ENCODE assay signal across 2 cellular contexts in the genomic region with DNA sequence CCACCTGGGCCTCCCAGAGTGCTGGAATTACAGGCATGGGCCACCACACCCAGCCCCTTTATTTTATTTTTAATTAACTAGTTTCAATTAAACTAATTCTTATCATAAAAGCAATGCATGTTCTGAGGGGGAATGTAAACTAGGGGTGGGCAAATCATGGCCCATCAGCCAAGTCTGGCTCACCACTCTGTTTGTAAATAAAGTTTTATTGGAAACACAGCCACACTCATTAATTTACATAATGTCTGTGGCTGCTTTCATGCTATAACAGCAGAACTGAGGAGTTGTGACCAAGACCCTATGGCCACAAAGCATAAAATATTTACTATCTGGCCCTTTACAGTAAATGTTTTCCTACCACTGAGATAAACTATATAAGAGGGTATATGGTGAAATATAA.
TF ChIP-seq lines count a peak whose summit lies in the region.

No MANE protein-coding gene starts in this region.

TF ChIP-seq in GM12878, 131 proteins besides CTCF, POLR2A, EP300 and RAD21:
- TF ChIP-seq ZBTB40 (IDR thresholded peaks at IDR 0.05; ENCODE audit: borderline replicate concordance) (peak; percentile 41), NR2C2 (IDR thresholded peaks at IDR 0.05; ENCODE audit: borderline replicate concordance, control insufficient read depth, insufficient read length, low read depth) (no peak), PAX8 (IDR thresholded peaks at IDR 0.05) (no peak), TARDBP (IDR thresholded peaks at IDR 0.05; ENCODE audit: borderline replicate concordance) (no peak)

TF ChIP-seq in K562, 482 proteins besides CTCF, POLR2A, EP300 and RAD21:
- peak; percentile 92 for TF ChIP-seq ZBTB40 (IDR thresholded peaks at IDR 0.05)
- TF ChIP-seq ZBTB40 (CRISPR knock-in tag; IDR thresholded peaks at IDR 0.05): peak; percentile 85
- no peak for TF ChIP-seq NFYB (IDR thresholded peaks at IDR 0.05; ENCODE audit: extremely low read depth, insufficient read length)
